In the genomic region with DNA sequence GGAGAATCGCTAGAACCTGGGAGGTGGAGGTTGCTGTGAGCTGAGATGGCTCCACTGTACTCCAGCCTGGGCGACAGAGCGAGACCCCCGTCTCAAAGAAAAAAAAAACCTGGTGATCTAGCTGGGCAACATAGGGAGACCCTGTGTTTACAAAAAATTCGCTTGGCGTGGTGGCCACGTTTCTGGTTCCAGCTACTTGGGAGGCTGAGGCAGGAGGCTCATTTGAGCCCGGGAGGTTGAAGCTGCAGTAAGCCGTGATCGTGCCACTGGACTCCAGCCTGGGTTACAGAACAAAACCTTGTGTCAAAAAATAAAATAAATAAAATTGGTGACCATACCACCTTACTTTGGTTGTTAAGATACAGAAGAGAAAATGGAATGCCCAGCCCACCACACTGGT, we compare ENCODE assay signal across 18 cellular contexts. TPM values are rescaled to one million over a fixed set of nuclear protein-coding genes. Genes with fewer than 3 reads are reported as not detected.
DNase-seq lines count a peak whose midpoint lies in the region; ATAC-seq and FAIRE-seq lines count a peak whose summit lies in the region.
"Had no signal": no experiment of that assay in that cellular context is flagged by ENCODE, and none has a peak within 500 bp of the region (broad histone marks: within the 10 kb centered on the region; RNA-seq: fewer than 3 reads in every experiment).

No MANE protein-coding gene starts in this region.

- H3K9me3 Mint-ChIP-seq in activated naive CD4-positive, alpha-beta T cell treated with anti-CD3 and anti-CD28 coated beads, Interleukin-2, amount 50 U/mL, for 24 hours, result no peaks in the 10 kb centered on the region
- no peaks in the 10 kb centered on the region for H3K9me3 Mint-ChIP-seq in activated CD4-positive, alpha-beta memory T cell treated with anti-CD3 and anti-CD28 coated beads, Interleukin-2, amount 10 ng/mL, durations not matched to agents 7 days and 5 days
- H3K9me3 Mint-ChIP-seq in memory B cell, result no peaks in the 10 kb centered on the region
- H3K9me3 Mint-ChIP-seq: activated CD4-positive, alpha-beta T cell treated with anti-CD3 and anti-CD28 coated beads, Interleukin-2, amount 10 ng/mL, durations not matched to agents 24 days and 14 days had no signal

- no peak for FAIRE-seq in urothelium cell line (lab: Jason Lieb, UNC)

- H3K4me3 Mint-ChIP-seq in activated naive CD4-positive, alpha-beta T cell treated with anti-CD3 and anti-CD28 coated beads, Interleukin-2, amount 50 U/mL, for 24 hours, result peak overlapping the region; percentile 55
- peak overlapping the region; percentile 39 for H3K4me3 Mint-ChIP-seq in activated CD4-positive, alpha-beta memory T cell treated with anti-CD3 and anti-CD28 coated beads, Interleukin-2, amount 10 ng/mL, durations not matched to agents 7 days and 5 days
- peak overlapping the region; percentile 65 for H3K4me3 Mint-ChIP-seq in memory B cell

- no peaks in the 10 kb centered on the region for H3K27me3 Mint-ChIP-seq in activated naive CD4-positive, alpha-beta T cell treated with anti-CD3 and anti-CD28 coated beads, Interleukin-2, amount 50 U/mL, for 24 hours
- H3K27me3 Mint-ChIP-seq in activated CD4-positive, alpha-beta memory T cell treated with anti-CD3 and anti-CD28 coated beads, Interleukin-2, amount 10 ng/mL, durations not matched to agents 7 days and 5 days, result peaks cover 2% of the 10 kb centered on the region
- H3K27me3 Mint-ChIP-seq in memory B cell, result no peaks in the 10 kb centered on the region

- ATAC-seq in memory B cell (ENCODE audit: low read depth), result no peak
- no peak for ATAC-seq in GM21576 (IDR thresholded peaks at IDR 0.05; ENCODE audit: unreplicated experiment)
- no peak for ATAC-seq in GM18870 (IDR thresholded peaks at IDR 0.05; ENCODE audit: unreplicated experiment)

- peaks cover 19% of the 10 kb centered on the region for H3K4me1 Mint-ChIP-seq in activated naive CD4-positive, alpha-beta T cell treated with anti-CD3 and anti-CD28 coated beads, Interleukin-2, amount 50 U/mL, for 24 hours
- peaks cover 26% of the 10 kb centered on the region for H3K4me1 Mint-ChIP-seq in activated CD4-positive, alpha-beta memory T cell treated with anti-CD3 and anti-CD28 coated beads, Interleukin-2, amount 10 ng/mL, durations not matched to agents 7 days and 5 days
- peaks cover 18% of the 10 kb centered on the region for H3K4me1 Mint-ChIP-seq in memory B cell

- POLR2A ChIA-PET in activated CD4-positive, alpha-beta memory T cell treated with anti-CD3 and anti-CD28 coated beads, Interleukin-2, amount 10 ng/mL, durations not matched to agents 7 days and 5 days (lab: Charles Lee), result interaction anchor here (0.7 to 1.2 kb wide), 2 partner anchors 8 to 30 kb away, joined by 3 to 4 read pairs; partner anchors contain the start of gene PHYKPL

- CTCF ChIA-PET in activated CD4-positive, alpha-beta memory T cell treated with anti-CD3 and anti-CD28 coated beads, Interleukin-2, amount 10 ng/mL, durations not matched to agents 7 days and 5 days (lab: Charles Lee), result no interaction called here

- H3K36me3 Mint-ChIP-seq in activated naive CD4-positive, alpha-beta T cell treated with anti-CD3 and anti-CD28 coated beads, Interleukin-2, amount 50 U/mL, for 24 hours, result peaks cover 17% of the 10 kb centered on the region
- H3K36me3 Mint-ChIP-seq in activated CD4-positive, alpha-beta memory T cell treated with anti-CD3 and anti-CD28 coated beads, Interleukin-2, amount 10 ng/mL, durations not matched to agents 7 days and 5 days (ENCODE audit: low read depth), result peaks cover 26% of the 10 kb centered on the region
- H3K36me3 Mint-ChIP-seq in memory B cell, result peaks cover 8% of the 10 kb centered on the region

- no peak for DNase-seq in activated naive CD4-positive, alpha-beta T cell treated with anti-CD3 and anti-CD28 coated beads, Interleukin-2, amount 50 U/mL, for 16 hours
- DNase-seq in activated CD4-positive, alpha-beta memory T cell treated with anti-CD3 and anti-CD28 coated beads, Interleukin-2, amount 10 ng/mL, durations not matched to agents 7 days and 5 days, result no peak
- DNase-seq in memory B cell (ENCODE audit: low spot score in 2 of 2), result no peak
- no peak for DNase-seq in urothelium cell line (ENCODE audit: low spot score)
- DNase-seq in mucosa of gallbladder (ENCODE audit: low spot score), result no peak
- DNase-seq: activated CD4-positive, alpha-beta T cell treated with anti-CD3 and anti-CD28 coated beads, Interleukin-2, amount 10 ng/mL, durations not matched to agents 24 days and 14 days; DMS 273 treated with DMSO at 0.1 percent for 48 hours; effector memory CD4-positive, alpha-beta T cell; hippocampal formation; NCI-H1417; SIG-M5; stomach had no signal

- H3K27ac Mint-ChIP-seq in activated naive CD4-positive, alpha-beta T cell treated with anti-CD3 and anti-CD28 coated beads, Interleukin-2, amount 50 U/mL, for 24 hours, result no peak overlapping the region
- no peak overlapping the region for H3K27ac Mint-ChIP-seq in activated CD4-positive, alpha-beta memory T cell treated with anti-CD3 and anti-CD28 coated beads, Interleukin-2, amount 10 ng/mL, durations not matched to agents 7 days and 5 days
- no peak overlapping the region for H3K27ac Mint-ChIP-seq in memory B cell
- H3K27ac Mint-ChIP-seq: activated CD4-positive, alpha-beta T cell treated with anti-CD3 and anti-CD28 coated beads, Interleukin-2, amount 10 ng/mL, durations not matched to agents 24 days and 14 days had no signal

RNA-seq across cellular contexts. Expression of gene HNRNPAB, which starts 1.8 kb away (rescaled TPM):
- total RNA-seq in activated CD4-positive, alpha-beta memory T cell treated with anti-CD3 and anti-CD28 coated beads, Interleukin-2, amount 10 ng/mL, durations not matched to agents 7 days and 5 days, result 100 to 1,000 TPM; 177 to 186 TPM
- 110 TPM for total RNA-seq in mucosa of gallbladder

RNA-seq across cellular contexts. Expression of gene GMCL2, which starts 15.4 kb away (rescaled TPM):
- total RNA-seq in activated CD4-positive, alpha-beta memory T cell treated with anti-CD3 and anti-CD28 coated beads, Interleukin-2, amount 10 ng/mL, durations not matched to agents 7 days and 5 days, result not detected
- not detected for total RNA-seq in mucosa of gallbladder
- total RNA-seq: activated CD4-positive, alpha-beta T cell treated with anti-CD3 and anti-CD28 coated beads, Interleukin-2, amount 10 ng/mL, durations not matched to agents 24 days and 14 days; cardiac septum; mononuclear cell; stomach; vagina had no signal

RNA-seq across cellular contexts. Expression of gene PHYKPL, which starts 30.1 kb away (rescaled TPM):
- 100 to 1,000 TPM; 106 to 112 TPM for total RNA-seq in activated CD4-positive, alpha-beta memory T cell treated with anti-CD3 and anti-CD28 coated beads, Interleukin-2, amount 10 ng/mL, durations not matched to agents 7 days and 5 days
- total RNA-seq in mucosa of gallbladder, result 95.4 TPM

RNA-seq across cellular contexts. Expression of gene NHP2, which starts 48.9 kb away (rescaled TPM):
- 100 to 1,000 TPM; 101 to 106 TPM for total RNA-seq in activated CD4-positive, alpha-beta memory T cell treated with anti-CD3 and anti-CD28 coated beads, Interleukin-2, amount 10 ng/mL, durations not matched to agents 7 days and 5 days
- total RNA-seq in mucosa of gallbladder, result 69.4 TPM
